9 cellular contexts compared by ENCODE assay signal in the genomic region with DNA sequence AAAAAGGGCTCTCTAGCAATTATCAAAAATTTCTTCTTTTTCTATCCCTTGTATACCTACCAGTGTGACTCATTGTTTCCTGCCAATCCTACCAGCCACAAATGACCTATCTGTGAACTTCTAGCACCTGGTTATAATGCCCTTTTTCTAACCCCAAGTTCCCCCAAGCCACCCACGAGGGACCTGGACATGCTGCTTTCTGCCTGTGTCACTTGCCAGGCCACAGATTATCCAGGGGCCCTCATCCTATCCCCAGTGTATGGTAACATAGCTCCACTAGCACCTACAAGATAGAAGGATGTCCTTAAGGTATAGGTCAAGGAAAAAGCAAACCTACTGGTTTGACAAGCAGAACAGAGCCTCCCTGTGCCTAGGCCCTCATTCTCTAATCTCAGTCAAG. TPM values are rescaled to one million over a fixed set of nuclear protein-coding genes. Genes with fewer than 3 reads are reported as not detected.
DNase-seq lines count a peak whose midpoint lies in the region; ATAC-seq and TF ChIP-seq lines count a peak whose summit lies in the region.
"Had no signal": no experiment of that assay in that cellular context is flagged by ENCODE, and none has a peak within 500 bp of the region (broad histone marks: within the 10 kb centered on the region; RNA-seq: fewer than 3 reads in every experiment).

No MANE protein-coding gene starts in this region.

- H3K79me1 ChIP-seq in H9 (ENCODE audit: insufficient read depth, low read depth, low read length, poor library complexity, severe bottlenecking), result no peaks in the 10 kb centered on the region

- H3K23ac ChIP-seq in H9 (ENCODE audit: insufficient read length, low read depth, low read length), result no peak overlapping the region

- H3K36me3 Mint-ChIP-seq in CD4-positive, CD25-positive, alpha-beta regulatory T cell, result peaks cover 36% of the 10 kb centered on the region
- peaks cover 0 to 5% (median 0%) of the 10 kb centered on the region in 3 experiments; a peak in 1 of 7 replicates for H3K36me3 Mint-ChIP-seq in H9 (ENCODE audit: insufficient read depth in 1 of 3, low read depth in 3 of 3)

- H2AK5ac ChIP-seq in H9 (ENCODE audit: insufficient read length, low read length), result no peak overlapping the region

- no peak overlapping the region for H3K56ac ChIP-seq in H9 (ENCODE audit: insufficient read length, low read depth, low read length)

- H3K27me3 Mint-ChIP-seq in CD4-positive, CD25-positive, alpha-beta regulatory T cell, result no peaks in the 10 kb centered on the region
- H3K27me3 Mint-ChIP-seq in H9 (ENCODE audit: low read depth), result no peaks in the 10 kb centered on the region

- no peak overlapping the region for H2AFZ ChIP-seq in H9 (ENCODE audit: low read length)

- no peak overlapping the region for H2BK15ac ChIP-seq in H9 (ENCODE audit: low read depth, low read length)

- whole genome bisulfite sequencing in H9 (ENCODE audit: extremely low coverage, insufficient read length, low lambda C conversion rate), result no CpG with 5 or more reads among the region's 1 CpG

- H3K14ac ChIP-seq in H9 (ENCODE audit: insufficient read depth, low read length), result no peak overlapping the region

- H4K20me1 ChIP-seq in H9 (ENCODE audit: control insufficient read depth, insufficient read depth, insufficient read length), result no peaks in the 10 kb centered on the region

- no peak overlapping the region for H3K18ac ChIP-seq in H9 (ENCODE audit: insufficient read length, low read depth, low read length)

- peak overlapping the region in 3 of 4 donors; percentile 29 to 54 (median 45) for H3K4me3 Mint-ChIP-seq in CD4-positive, CD25-positive, alpha-beta regulatory T cell
- H3K4me3 Mint-ChIP-seq in H9, result no peak overlapping the region

- no peak overlapping the region for H2BK120ac ChIP-seq in H9 (ENCODE audit: low read depth, low read length, poor library complexity, severe bottlenecking)

- peaks cover 23 to 44% (median 40%) of the 10 kb centered on the region in 4 donors for H3K4me1 Mint-ChIP-seq in CD4-positive, CD25-positive, alpha-beta regulatory T cell
- H3K4me1 Mint-ChIP-seq in H9, result peaks cover 0 to 3% of the 10 kb centered on the region in 2 experiments; a peak in 2 of 4 replicates

- peak overlapping the region; percentile 48 for H3K27ac ChIP-seq in CD4-positive, CD25-positive, alpha-beta regulatory T cell (ENCODE audit: insufficient read depth, low read length, poor library complexity, severe bottlenecking)
- H3K27ac ChIP-seq in H9 (ENCODE audit: insufficient read length, low read depth, low read length), result no peak overlapping the region
- H3K27ac ChIP-seq: upper lobe of left lung had no signal

- H3K23me2 ChIP-seq in H9 (ENCODE audit: insufficient read length, low read depth, low read length, poor library complexity, severe bottlenecking), result no peaks in the 10 kb centered on the region

- H2BK12ac ChIP-seq in H9 (ENCODE audit: insufficient read length, low read depth, low read length), result no peak overlapping the region

- no peak overlapping the region for H4K5ac ChIP-seq in H9 (ENCODE audit: insufficient read length, low read depth, low read length)

- H2BK20ac ChIP-seq in H9 (ENCODE audit: low read depth, low read length, poor library complexity, severe bottlenecking), result no peak overlapping the region

- H3K4ac ChIP-seq in H9 (ENCODE audit: low read depth, low read length), result no peak overlapping the region

- H4K8ac ChIP-seq in H9 (replicated peaks; ENCODE audit: insufficient read length, low read depth, low read length), result no peak overlapping the region

- peaks cover 0 to 2% (median 0%) of the 10 kb centered on the region in 7 donors for H3K9me3 Mint-ChIP-seq in CD4-positive, CD25-positive, alpha-beta regulatory T cell
- H3K9me3 Mint-ChIP-seq in H9, result no peaks in the 10 kb centered on the region

- in situ Hi-C loops in GM13976 (cut with MboI; ENCODE audit: low sequenced_read_pairs, unreplicated experiment), result no loop called here

- H3K4me3 ChIP-seq in CD4-positive, CD25-positive, alpha-beta regulatory T cell (ENCODE audit: low read depth, low read length), result peak overlapping the region; percentile 42
- H3K4me3 ChIP-seq: upper lobe of left lung had no signal

- H3K4me1 ChIP-seq in CD4-positive, CD25-positive, alpha-beta regulatory T cell (ENCODE audit: control insufficient read depth, insufficient read depth, low read length, poor library complexity, severe bottlenecking), result peaks cover 94% of the 10 kb centered on the region
- no peaks in the 10 kb centered on the region; the same call in 1 of the 2 replicates for H3K4me1 ChIP-seq in H9 (ENCODE audit: insufficient read depth, low read length)

- peaks cover 37% of the 10 kb centered on the region for H3K36me3 ChIP-seq in CD4-positive, CD25-positive, alpha-beta regulatory T cell (ENCODE audit: control insufficient read depth, insufficient read depth, low read length)

- DNase-seq in CD4-positive, CD25-positive, alpha-beta regulatory T cell, result peak in 1 of 3 donors; percentile 51
- DNase-seq in T-helper 22 cell (ENCODE audit: low read depth) (peak; percentile 23), H9 (no peak), COLO829 (ENCODE audit: low spot score) (no peak), GM13976 (ENCODE audit: low spot score) (no peak), NCI-H1694 (lab: John Stamatoyannopoulos, UW) (no peak)
- DNase-seq: upper lobe of left lung had no signal

- TF ChIP-seq CTCF in H9 (conservative IDR thresholded peaks at IDR 0.05), result no peak
- no peak for TF ChIP-seq CTCF in GM13976 (IDR thresholded peaks at IDR 0.05; ENCODE audit: borderline replicate concordance, control extremely low read depth, extremely low read depth, insufficient read depth, missing control alignments)

- H2BK5ac ChIP-seq in H9 (ENCODE audit: insufficient read length, low read length), result no peak overlapping the region

- H3K9me3 ChIP-seq in CD4-positive, CD25-positive, alpha-beta regulatory T cell (ENCODE audit: control insufficient read depth in 2 of 2, low read length in 2 of 2), result no peaks in the 10 kb centered on the region
- no peaks in the 10 kb centered on the region for H3K9me3 ChIP-seq in H9 (ENCODE audit: control insufficient read depth, low read depth, low read length)
- H3K9me3 ChIP-seq: upper lobe of left lung had no signal

- H3K79me2 ChIP-seq in H9 (ENCODE audit: insufficient read depth, low read length), result no peaks in the 10 kb centered on the region; the same call in 1 of the 2 replicates

- H4K91ac ChIP-seq in H9 (ENCODE audit: insufficient read length, low read depth, low read length), result no peak overlapping the region

- ATAC-seq in CD4-positive, CD25-positive, alpha-beta regulatory T cell (ENCODE audit: low read depth in 2 of 2), result peak; percentile 72 to 75
- ATAC-seq in GM21825 (IDR thresholded peaks at IDR 0.05; ENCODE audit: unreplicated experiment), result peak; percentile 47
- peak; percentile 60 for ATAC-seq in esophagus mucosa

- H3K4me2 ChIP-seq in H9 (ENCODE audit: insufficient read depth, insufficient read length, low read length), result no peak overlapping the region

- peak overlapping the region; percentile 20 to 72 (median 68) for H3K27ac Mint-ChIP-seq in CD4-positive, CD25-positive, alpha-beta regulatory T cell
- H3K27ac Mint-ChIP-seq in H9, result no peak overlapping the region

- H3K9ac ChIP-seq in H9 (ENCODE audit: extremely low read depth, insufficient read length, low read length), result no peak overlapping the region

- no peak overlapping the region for H3T11ph ChIP-seq in H9 (ENCODE audit: low read length)

- no peaks in the 10 kb centered on the region for H3K27me3 ChIP-seq in CD4-positive, CD25-positive, alpha-beta regulatory T cell (ENCODE audit: control insufficient read depth, insufficient read depth, low read length)
- H3K27me3 ChIP-seq in H9 (ENCODE audit: insufficient read depth, low read length), result no peaks in the 10 kb centered on the region
- H3K27me3 ChIP-seq: upper lobe of left lung had no signal

RNA-seq across cellular contexts. Expression of gene AAK1, which starts 26.8 kb away (rescaled TPM):
- total RNA-seq in CD4-positive, CD25-positive, alpha-beta regulatory T cell, result 258 TPM
- polyA plus RNA-seq in CD4-positive, CD25-positive, alpha-beta regulatory T cell, result 10 to 100 TPM; 70.7 to 99.5 (median 72.4) TPM
- total RNA-seq in esophagus mucosa (26.6 TPM), H9 (2021) (29.1 and 30.6 TPM in 2 replicates)

Comparison
In these comparisons a context has a peak if more than half of its experiments do, and no peak if none do; other contexts are left out.
1. H3K27ac Mint-ChIP-seq: peak in CD4-positive, CD25-positive, alpha-beta regulatory T cell (3 of 3); none in H9 (0 of 3).
2. H3K4me3 Mint-ChIP-seq: peak in CD4-positive, CD25-positive, alpha-beta regulatory T cell (3 of 4); none in H9 (0 of 2).
3. Peak in every context shown above with its lines, with median percentiles within 50 percentile points of each other: ATAC-seq.